Comparison of ENCODE assay signal across 14 cellular contexts in the genomic region with DNA sequence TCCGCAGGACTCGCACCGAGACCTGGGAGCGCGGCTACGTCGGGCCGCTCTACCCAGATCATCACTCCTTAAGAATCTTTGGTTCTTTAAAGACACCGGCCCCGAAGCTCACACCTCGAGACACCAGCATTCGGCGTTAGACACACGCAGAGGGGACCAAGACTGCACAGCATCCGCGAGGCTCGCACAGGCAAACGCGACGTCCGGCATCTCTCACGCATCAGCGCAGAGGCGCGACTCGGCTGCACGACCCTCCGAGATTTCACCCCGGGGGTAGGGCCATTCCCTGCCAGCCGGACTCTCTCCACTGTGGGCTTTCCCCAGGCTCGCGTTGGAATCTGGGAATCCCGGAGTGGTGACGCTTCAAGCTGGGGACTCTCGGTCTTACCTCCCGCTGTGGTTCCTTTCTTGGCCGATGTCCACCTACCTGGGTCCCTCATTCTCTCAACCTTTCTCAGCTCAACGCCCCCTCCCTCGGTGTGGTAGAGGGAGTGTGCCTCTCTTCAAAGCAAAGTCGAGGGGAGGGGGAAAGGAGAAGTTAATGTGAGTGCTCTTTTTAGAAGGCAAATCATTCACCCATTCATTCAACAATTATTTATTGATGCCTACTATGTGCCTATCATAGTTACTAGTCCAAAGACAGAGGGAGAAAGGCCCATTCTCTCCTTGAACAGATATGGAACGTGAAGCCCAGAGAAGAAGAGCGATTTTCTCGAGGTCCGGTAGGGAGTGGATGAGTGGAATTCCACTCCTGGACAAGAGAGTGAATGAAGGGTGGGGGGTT. TPM values are rescaled to one million over a fixed set of nuclear protein-coding genes. Genes with fewer than 3 reads are reported as not detected.
DNase-seq lines count a peak whose midpoint lies in the region; ATAC-seq and TF ChIP-seq lines count a peak whose summit lies in the region.
"Had no signal": no experiment of that assay in that cellular context is flagged by ENCODE, and none has a peak within 500 bp of the region (broad histone marks: within the 10 kb centered on the region; RNA-seq: fewer than 3 reads in every experiment).

No MANE protein-coding gene starts in this region.

- intact Hi-C loops in heart left ventricle (cut with DNase I): loop anchor here in 1 of 10 donors (5.0 kb wide), 1 partner anchor 48 kb away; no protein-coding TSS in a partner anchor

- no peak for TF ChIP-seq EP300 in suprapubic skin (IDR thresholded peaks at IDR 0.05)

- TF ChIP-seq CTCF in cardiac muscle cell (IDR thresholded peaks at IDR 0.05; ENCODE audit: low read depth, low read length): no peak
- no peak for TF ChIP-seq CTCF in heart left ventricle (IDR thresholded peaks at IDR 0.05)
- TF ChIP-seq CTCF in suprapubic skin (IDR thresholded peaks at IDR 0.05): no peak

- no peak overlapping the region for H2BK120ac ChIP-seq in mesendoderm (ENCODE audit: low read depth, low read length)

- H3K9ac ChIP-seq in mesendoderm (ENCODE audit: low read length): peak overlapping the region; percentile 53
- H3K9ac ChIP-seq: GM23248 had no signal

- peak overlapping the region; percentile 31 for H3K4me3 Mint-ChIP-seq in activated naive CD4-positive, alpha-beta T cell treated with anti-CD3 and anti-CD28 coated beads, Interleukin-2, amount 50 U/mL, for 24 hours

- H2BK15ac ChIP-seq in mesendoderm (replicated peaks; ENCODE audit: low read depth): no peak overlapping the region

- peak overlapping the region; percentile 27 for H3K27ac ChIP-seq in cardiac muscle cell
- H3K27ac ChIP-seq in heart left ventricle: peak overlapping the region in 1 of 12 donors; percentile 95
- no peak overlapping the region for H3K27ac ChIP-seq in mesendoderm (ENCODE audit: low read depth, low read length)
- no peak overlapping the region for H3K27ac ChIP-seq in suprapubic skin
- H3K27ac ChIP-seq: C4-2B, GM23248 had no signal

- H3K9me3 Mint-ChIP-seq in activated naive CD4-positive, alpha-beta T cell treated with anti-CD3 and anti-CD28 coated beads, Interleukin-2, amount 50 U/mL, for 24 hours: no peaks in the 10 kb centered on the region

- H2AK5ac ChIP-seq in mesendoderm (ENCODE audit: low read length): no peak overlapping the region

- no peak overlapping the region for H2BK5ac ChIP-seq in mesendoderm (ENCODE audit: low read length)

- peak overlapping the region; percentile 22 for H3K4me2 ChIP-seq in mesendoderm (ENCODE audit: low read length)

- H3K79me1 ChIP-seq in mesendoderm (ENCODE audit: low read length): peaks cover 2% of the 10 kb centered on the region

- peak overlapping the region; percentile 57 for H3K4me3 ChIP-seq in cardiac muscle cell
- H3K4me3 ChIP-seq in heart left ventricle: peak overlapping the region in 3 of 12 donors; percentile 9 to 68 (median 64)
- H3K4me3 ChIP-seq in mesendoderm (ENCODE audit: low read length): peak overlapping the region; percentile 10
- peak overlapping the region; percentile 50 for H3K4me3 ChIP-seq in suprapubic skin
- H3K4me3 ChIP-seq: GM23248 had no signal

- peak overlapping the region; percentile 85 for H3K56ac ChIP-seq in mesendoderm (ENCODE audit: low read length)

- H3K4me1 ChIP-seq in cardiac muscle cell (ENCODE audit: low read depth) (peaks cover 24% of the 10 kb centered on the region), heart left ventricle (peaks cover 0 to 60% (median 38%) of the 10 kb centered on the region in 12 donors), mesendoderm (ENCODE audit: control insufficient read depth, low read depth, low read length) (peaks cover 13% of the 10 kb centered on the region), suprapubic skin (peaks cover 56% of the 10 kb centered on the region)

- H3K36me3 Mint-ChIP-seq in activated naive CD4-positive, alpha-beta T cell treated with anti-CD3 and anti-CD28 coated beads, Interleukin-2, amount 50 U/mL, for 24 hours: no peaks in the 10 kb centered on the region

- peaks cover 59% of the 10 kb centered on the region for H3K4me1 Mint-ChIP-seq in activated naive CD4-positive, alpha-beta T cell treated with anti-CD3 and anti-CD28 coated beads, Interleukin-2, amount 50 U/mL, for 24 hours

- H3K27me3 ChIP-seq in cardiac muscle cell: peaks cover 93% of the 10 kb centered on the region
- peaks cover 28 to 100% (median 96%) of the 10 kb centered on the region in 9 donors for H3K27me3 ChIP-seq in heart left ventricle
- H3K27me3 ChIP-seq in mesendoderm (ENCODE audit: insufficient read depth, low read length, poor library complexity): peaks cover 61% of the 10 kb centered on the region
- H3K27me3 ChIP-seq in suprapubic skin: peaks cover 100% of the 10 kb centered on the region

- H3K79me2 ChIP-seq in mesendoderm (ENCODE audit: control insufficient read depth, insufficient read depth, low read length): peaks cover 20% of the 10 kb centered on the region

- peaks cover 70% of the 10 kb centered on the region for H3K27me3 Mint-ChIP-seq in activated naive CD4-positive, alpha-beta T cell treated with anti-CD3 and anti-CD28 coated beads, Interleukin-2, amount 50 U/mL, for 24 hours

- peak overlapping the region; percentile 1 for H3K18ac ChIP-seq in mesendoderm (ENCODE audit: low read length)

- H4K5ac ChIP-seq in mesendoderm (ENCODE audit: low read length): no peak overlapping the region

- ATAC-seq in heart left ventricle: no peak

- WGBS in heart left ventricle, 4 donors: 15 to 41% (median 24%) methylated on average over 41 to 44 of the region's 44 CpGs
- WGBS in mesendoderm (ENCODE audit: extremely low coverage, insufficient coverage, low lambda C conversion rate): no CpG with 5 or more reads among the region's 44 CpGs
- 11% methylated on average over 20 of the region's 44 CpGs for WGBS in suprapubic skin

- DNase-seq in cardiac muscle cell (ENCODE audit: low read depth in 1 of 2, low spot score in 1 of 2): no peak
- DNase-seq in heart left ventricle: no peak
- peak; percentile 65 for DNase-seq in mesendoderm
- no peak for DNase-seq in suprapubic skin (ENCODE audit: low spot score in 2 of 2)
- DNase-seq in middle frontal gyrus (ENCODE audit: extremely low spot score, low spot score): no peak
- DNase-seq in NOMO-1 (lab: John Stamatoyannopoulos, UW; ENCODE audit: unreplicated experiment in 2 of 2): no peak
- DNase-seq in NCI-H2227 (lab: John Stamatoyannopoulos, UW; ENCODE audit: unreplicated experiment): no peak
- DNase-seq: GM23248; KBM-7; NCI-H2171; stimulated activated CD4-positive, alpha-beta T cell treated with anti-CD3 and anti-CD28 coated beads, Interleukin-4, amount 100 ng/mL, for 24 hours had no signal

- peak overlapping the region; percentile 43 for H3K4ac ChIP-seq in mesendoderm (ENCODE audit: low read depth, low read length)

- H3K36me3 ChIP-seq in cardiac muscle cell: no peaks in the 10 kb centered on the region
- no peaks in the 10 kb centered on the region for H3K36me3 ChIP-seq in heart left ventricle
- H3K36me3 ChIP-seq in mesendoderm (ENCODE audit: control insufficient read depth, insufficient read depth, low read length): no peaks in the 10 kb centered on the region
- H3K36me3 ChIP-seq in suprapubic skin: no peaks in the 10 kb centered on the region

- H3K27ac Mint-ChIP-seq in activated naive CD4-positive, alpha-beta T cell treated with anti-CD3 and anti-CD28 coated beads, Interleukin-2, amount 50 U/mL, for 24 hours: peak overlapping the region; percentile 80

- H3K9me3 ChIP-seq in cardiac muscle cell (ENCODE audit: low read depth): no peaks in the 10 kb centered on the region
- no peaks in the 10 kb centered on the region for H3K9me3 ChIP-seq in heart left ventricle
- H3K9me3 ChIP-seq in suprapubic skin: no peaks in the 10 kb centered on the region

- H4K8ac ChIP-seq in mesendoderm (ENCODE audit: low read depth, low read length): no peak overlapping the region

- H3K23ac ChIP-seq in mesendoderm (ENCODE audit: low read length): no peak overlapping the region

- TF ChIP-seq POLR2A in heart left ventricle (IDR thresholded peaks at IDR 0.05) (no peak), suprapubic skin (IDR thresholded peaks at IDR 0.05) (no peak)

RNA-seq across cellular contexts. Expression of a gene that starts 1.3 kb away (rescaled TPM):
- total RNA-seq in cardiac muscle cell: 68.9 and 81.2 TPM in 2 replicates
- 66.0 and 67.7 TPM in 2 replicates for polyA plus RNA-seq in cardiac muscle cell
- total RNA-seq in heart left ventricle: 10 to 100 TPM; 22.4 to 44.8 (median 36.4) TPM
- 10 to 100 TPM; 23.8 to 30.6 TPM for polyA plus RNA-seq in heart left ventricle
- 0.94 TPM for polyA plus RNA-seq in mesendoderm (2013, experiment 1 of 2)
- 0.81 TPM for polyA plus RNA-seq in mesendoderm (2013, experiment 2 of 2)
- total RNA-seq in suprapubic skin: not detected
- total RNA-seq: GM23248, temporal lobe had no signal
- polyA plus RNA-seq: GM23248 had no signal

RNA-seq across cellular contexts. Expression of a gene that starts 33.6 kb away (rescaled TPM):
- total RNA-seq in cardiac muscle cell: 15.5 and 20.8 TPM in 2 replicates
- 37.2 and 37.5 TPM in 2 replicates for polyA plus RNA-seq in cardiac muscle cell
- total RNA-seq in heart left ventricle: 10 to 100 TPM; 26.1 to 55.5 (median 38.6) TPM
- polyA plus RNA-seq in heart left ventricle: 10 to 100 TPM; 19.7 to 27.4 TPM
- polyA plus RNA-seq in mesendoderm (2013, experiment 1 of 2): 39.5 TPM
- polyA plus RNA-seq in mesendoderm (2013, experiment 2 of 2): 35.2 TPM
- total RNA-seq in suprapubic skin: 10 to 100 TPM; 16.1 to 66.6 (median 36.2) TPM

Comparison
In these comparisons a context has a peak if more than half of its experiments do, and no peak if none do; other contexts are left out.
1. RNA of a gene that starts 1.3 kb away (total RNA-seq): 68.9 to 81.2 TPM in cardiac muscle cell and 22.4 to 44.8 TPM in heart left ventricle; not detected in suprapubic skin; every median in the first group is over 10 times any median in the second.